Comparison of ENCODE assay signal across 8 cellular contexts in the genomic region with DNA sequence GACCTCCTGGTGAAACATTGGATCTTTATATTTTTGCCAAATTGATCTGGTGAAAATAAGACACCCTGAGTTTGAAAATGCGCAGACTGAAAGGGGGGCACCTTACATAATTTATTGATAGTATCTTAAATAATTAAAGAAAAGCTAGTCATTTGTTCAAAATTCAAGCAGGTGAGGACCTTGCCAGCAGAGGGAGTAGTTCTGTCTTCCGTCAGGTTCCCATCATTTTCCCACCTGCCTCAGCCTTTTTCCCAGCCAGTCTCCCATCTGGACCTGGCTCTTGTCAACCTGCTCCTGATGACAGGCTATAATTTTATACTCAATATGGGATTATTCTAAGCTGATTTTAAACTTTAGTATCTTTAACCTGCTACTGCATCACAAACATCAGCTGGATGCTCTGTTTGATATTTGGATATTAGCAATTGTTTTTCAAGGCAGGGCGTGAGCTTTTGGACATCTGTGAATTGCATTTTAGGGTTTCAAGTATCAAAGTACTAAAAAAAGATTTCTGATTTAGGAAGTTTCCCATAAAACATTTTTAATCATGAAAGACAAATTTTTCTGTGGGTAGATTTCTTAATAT.
A peak's percentile ranks its signal among the peaks of the same experiment; 100 is the strongest.
DNase-seq lines count a peak whose midpoint lies in the region; ATAC-seq and TF ChIP-seq lines count a peak whose summit lies in the region.

No MANE protein-coding gene starts in this region.

- ATAC-seq in HG03439 (IDR thresholded peaks at IDR 0.05; ENCODE audit: unreplicated experiment), result no peak

- no peaks in the 10 kb centered on the region for H3K27me3 ChIP-seq in liver (ENCODE audit: control insufficient read depth in 4 of 4, insufficient read depth in 4 of 4, low read length in 3 of 4)

- DNase-seq in NCI-H1436 (lab: John Stamatoyannopoulos, UW) (peak; percentile 11), NCI-H1436 treated with DMSO at 0.1 percent for 48 hours (lab: John Stamatoyannopoulos, UW) (no peak), NCI-H146 (lab: John Stamatoyannopoulos, UW) (peak; percentile 60), amniotic epithelial cell (ENCODE audit: low read depth) (peak; percentile 51), occipital lobe (lab: John Stamatoyannopoulos, UW) (no peak)
- DNase-seq in activated CD4-positive, alpha-beta T cell treated with anti-CD3 and anti-CD28 coated beads, Interleukin-2, amount 10 ng/mL, durations not matched to agents 24 days and 14 days, result no peak

- 93% methylated on average over 3 of the region's 3 CpGs for WGBS in liver

- no peaks in the 10 kb centered on the region for H3K27me3 Mint-ChIP-seq in activated CD4-positive, alpha-beta T cell treated with anti-CD3 and anti-CD28 coated beads, Interleukin-2, amount 10 ng/mL, durations not matched to agents 24 days and 14 days

- peaks cover 0 to 5% (median under 1%) of the 10 kb centered on the region in 4 donors for H3K4me1 ChIP-seq in liver (ENCODE audit: control insufficient read depth in 4 of 4, insufficient read depth in 4 of 4, low read length in 3 of 4)

- H3K9me3 Mint-ChIP-seq in activated CD4-positive, alpha-beta T cell treated with anti-CD3 and anti-CD28 coated beads, Interleukin-2, amount 10 ng/mL, durations not matched to agents 24 days and 14 days, result no peaks in the 10 kb centered on the region

- H3K4me1 Mint-ChIP-seq in activated CD4-positive, alpha-beta T cell treated with anti-CD3 and anti-CD28 coated beads, Interleukin-2, amount 10 ng/mL, durations not matched to agents 24 days and 14 days, result no peaks in the 10 kb centered on the region

- no peak overlapping the region for H3K9ac ChIP-seq in liver (ENCODE audit: low read depth in 1 of 2, low read length in 2 of 2)

- H3K4me3 Mint-ChIP-seq in activated CD4-positive, alpha-beta T cell treated with anti-CD3 and anti-CD28 coated beads, Interleukin-2, amount 10 ng/mL, durations not matched to agents 24 days and 14 days, result no peak overlapping the region

- intact Hi-C loops in activated CD4-positive, alpha-beta T cell treated with anti-CD3 and anti-CD28 coated beads, Interleukin-2, amount 10 ng/mL, durations not matched to agents 24 days and 14 days (cut with micrococcal nuclease), result no loop called here

- no peaks in the 10 kb centered on the region for H3K36me3 Mint-ChIP-seq in activated CD4-positive, alpha-beta T cell treated with anti-CD3 and anti-CD28 coated beads, Interleukin-2, amount 10 ng/mL, durations not matched to agents 24 days and 14 days (ENCODE audit: low read depth)

- H3K27ac Mint-ChIP-seq in activated CD4-positive, alpha-beta T cell treated with anti-CD3 and anti-CD28 coated beads, Interleukin-2, amount 10 ng/mL, durations not matched to agents 24 days and 14 days, result no peak overlapping the region

- H3K36me3 ChIP-seq in liver (ENCODE audit: control insufficient read depth in 4 of 4, insufficient read depth in 3 of 4, low read depth in 1 of 4, low read length in 3 of 4), result no peaks in the 10 kb centered on the region

- TF ChIP-seq RAD21 in liver (IDR thresholded peaks at IDR 0.05), result peak; percentile 60 to 79

- no peak overlapping the region for H3K4me3 ChIP-seq in liver (ENCODE audit: low read depth in 1 of 3, low read length in 3 of 3)

- peak; percentile 52 for TF ChIP-seq CTCF in liver (IDR thresholded peaks at IDR 0.05; ENCODE audit: low read depth, low read length, missing input control)

- H3K9me3 ChIP-seq in liver (ENCODE audit: control insufficient read depth in 4 of 4, low read length in 3 of 4), result no peaks in the 10 kb centered on the region

- H3K27ac ChIP-seq in liver (ENCODE audit: low read depth in 1 of 2, low read length in 2 of 2), result no peak overlapping the region

TF ChIP-seq in liver, 16 proteins besides CTCF, POLR2A, EP300 and RAD21:
- TF ChIP-seq ATF3 (IDR thresholded peaks at IDR 0.05) (no peak), SP1 (IDR thresholded peaks at IDR 0.05) (no peak), FOXA1 (IDR thresholded peaks at IDR 0.05) (no peak), EGR1 (IDR thresholded peaks at IDR 0.05; ENCODE audit: low read depth in 2 of 2) (no peak), HNF4A (conservative IDR thresholded peaks at IDR 0.05) (no peak), RXRA (IDR thresholded peaks at IDR 0.05) (no peak), GABPA (IDR thresholded peaks at IDR 0.05 in 1 of 2, conservative IDR thresholded peaks at IDR 0.05 in 1 of 2) (no peak), YY1 (IDR thresholded peaks at IDR 0.05) (no peak), FOXA2 (IDR thresholded peaks at IDR 0.05) (no peak), NR2F2 (IDR thresholded peaks at IDR 0.05) (no peak), HNF4G (IDR thresholded peaks at IDR 0.05) (no peak), TAF1 (conservative IDR thresholded peaks at IDR 0.05) (no peak), MAX (IDR thresholded peaks at IDR 0.05) (no peak), JUND (IDR thresholded peaks at IDR 0.05) (no peak)
- TF ChIP-seq, protein P1, sequence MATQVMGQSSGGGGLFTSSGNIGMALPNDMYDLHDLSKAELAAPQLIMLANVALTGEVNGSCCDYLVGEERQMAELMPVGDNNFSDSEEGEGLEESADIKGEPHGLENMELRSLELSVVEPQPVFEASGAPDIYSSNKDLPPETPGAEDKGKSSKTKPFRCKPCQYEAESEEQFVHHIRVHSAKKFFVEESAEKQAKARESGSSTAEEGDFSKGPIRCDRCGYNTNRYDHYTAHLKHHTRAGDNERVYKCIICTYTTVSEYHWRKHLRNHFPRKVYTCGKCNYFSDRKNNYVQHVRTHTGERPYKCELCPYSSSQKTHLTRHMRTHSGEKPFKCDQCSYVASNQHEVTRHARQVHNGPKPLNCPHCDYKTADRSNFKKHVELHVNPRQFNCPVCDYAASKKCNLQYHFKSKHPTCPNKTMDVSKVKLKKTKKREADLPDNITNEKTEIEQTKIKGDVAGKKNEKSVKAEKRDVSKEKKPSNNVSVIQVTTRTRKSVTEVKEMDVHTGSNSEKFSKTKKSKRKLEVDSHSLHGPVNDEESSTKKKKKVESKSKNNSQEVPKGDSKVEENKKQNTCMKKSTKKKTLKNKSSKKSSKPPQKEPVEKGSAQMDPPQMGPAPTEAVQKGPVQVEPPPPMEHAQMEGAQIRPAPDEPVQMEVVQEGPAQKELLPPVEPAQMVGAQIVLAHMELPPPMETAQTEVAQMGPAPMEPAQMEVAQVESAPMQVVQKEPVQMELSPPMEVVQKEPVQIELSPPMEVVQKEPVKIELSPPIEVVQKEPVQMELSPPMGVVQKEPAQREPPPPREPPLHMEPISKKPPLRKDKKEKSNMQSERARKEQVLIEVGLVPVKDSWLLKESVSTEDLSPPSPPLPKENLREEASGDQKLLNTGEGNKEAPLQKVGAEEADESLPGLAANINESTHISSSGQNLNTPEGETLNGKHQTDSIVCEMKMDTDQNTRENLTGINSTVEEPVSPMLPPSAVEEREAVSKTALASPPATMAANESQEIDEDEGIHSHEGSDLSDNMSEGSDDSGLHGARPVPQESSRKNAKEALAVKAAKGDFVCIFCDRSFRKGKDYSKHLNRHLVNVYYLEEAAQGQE (IDR thresholded peaks at IDR 0.05), result no peak
- TF ChIP-seq, protein P2, sequence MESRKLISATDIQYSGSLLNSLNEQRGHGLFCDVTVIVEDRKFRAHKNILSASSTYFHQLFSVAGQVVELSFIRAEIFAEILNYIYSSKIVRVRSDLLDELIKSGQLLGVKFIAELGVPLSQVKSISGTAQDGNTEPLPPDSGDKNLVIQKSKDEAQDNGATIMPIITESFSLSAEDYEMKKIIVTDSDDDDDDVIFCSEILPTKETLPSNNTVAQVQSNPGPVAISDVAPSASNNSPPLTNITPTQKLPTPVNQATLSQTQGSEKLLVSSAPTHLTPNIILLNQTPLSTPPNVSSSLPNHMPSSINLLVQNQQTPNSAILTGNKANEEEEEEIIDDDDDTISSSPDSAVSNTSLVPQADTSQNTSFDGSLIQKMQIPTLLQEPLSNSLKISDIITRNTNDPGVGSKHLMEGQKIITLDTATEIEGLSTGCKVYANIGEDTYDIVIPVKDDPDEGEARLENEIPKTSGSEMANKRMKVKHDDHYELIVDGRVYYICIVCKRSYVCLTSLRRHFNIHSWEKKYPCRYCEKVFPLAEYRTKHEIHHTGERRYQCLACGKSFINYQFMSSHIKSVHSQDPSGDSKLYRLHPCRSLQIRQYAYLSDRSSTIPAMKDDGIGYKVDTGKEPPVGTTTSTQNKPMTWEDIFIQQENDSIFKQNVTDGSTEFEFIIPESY (IDR thresholded peaks at IDR 0.05), result no peak

Comparison
In these comparisons a context has a peak if more than half of its experiments do, and no peak if none do; other contexts are left out.
1. DNase-seq: peak in NCI-H1436 (single experiment), NCI-H146 (single experiment) and amniotic epithelial cell (single experiment); none in NCI-H1436 treated with DMSO at 0.1 percent for 48 hours (single experiment), activated CD4-positive, alpha-beta T cell treated with anti-CD3 and anti-CD28 coated beads, Interleukin-2, amount 10 ng/mL, durations not matched to agents 24 days and 14 days (single experiment) and occipital lobe (single experiment).